In genomic region chr14:63852817-63853730, GRCh38 we compare ENCODE assay signal across 8 cellular contexts. TPM values are rescaled to one million over a fixed set of nuclear protein-coding genes. Genes with fewer than 3 reads are reported as not detected.
DNase-seq lines count a peak whose midpoint lies in the region; ATAC-seq and TF ChIP-seq lines count a peak whose summit lies in the region.

Gene SYNE2, plus strand, starts transcription at chr14:63853004. Its CDS starts 56,145 bp downstream, at chr14:63909149.

- H3K9ac ChIP-seq in OCI-LY1 (ENCODE audit: low read length), result peak within 1 kb of the TSS; percentile 75

- peak within 1 kb of the TSS; percentile 85 to 99 (median 96) for H3K4me3 Mint-ChIP-seq in CD4-positive, CD25-positive, alpha-beta regulatory T cell

- ATAC-seq in CD4-positive, CD25-positive, alpha-beta regulatory T cell (ENCODE audit: low read depth in 2 of 2), result peak; percentile 84 to 85
- ATAC-seq in HG03457 (IDR thresholded peaks at IDR 0.05; ENCODE audit: unreplicated experiment), result peak; percentile 55
- ATAC-seq in esophagus mucosa, result peak; percentile 80

- H3K27me3 ChIP-seq in CD4-positive, CD25-positive, alpha-beta regulatory T cell (ENCODE audit: control insufficient read depth, insufficient read depth, low read length), result no peaks in the 10 kb centered on the region
- H3K27me3 ChIP-seq in OCI-LY1 (ENCODE audit: insufficient read depth, low read length) (no peaks in the 10 kb centered on the region), muscle layer of duodenum (ENCODE audit: low read depth, low read length) (no peaks in the 10 kb centered on the region)

- TF ChIP-seq CTCF in OCI-LY1 (IDR thresholded peaks at IDR 0.05; ENCODE audit: low read length), result peak; percentile 4; the same call in 1 of the 2 replicates

- H3K27ac Mint-ChIP-seq in CD4-positive, CD25-positive, alpha-beta regulatory T cell, result peak within 1 kb of the TSS; percentile 90 to 95 (median 94)

- peaks cover 28 to 45% (median 39%) of the 10 kb centered on the region in 4 donors for H3K4me1 Mint-ChIP-seq in CD4-positive, CD25-positive, alpha-beta regulatory T cell

- H3K36me3 ChIP-seq in CD4-positive, CD25-positive, alpha-beta regulatory T cell (ENCODE audit: control insufficient read depth, insufficient read depth, low read length), result no peaks in the 10 kb centered on the region
- H3K36me3 ChIP-seq in OCI-LY1 (ENCODE audit: insufficient read depth, low read length) (no peaks in the 10 kb centered on the region), muscle layer of duodenum (ENCODE audit: control insufficient read depth in 1 of 2, insufficient read depth in 2 of 2, low read length in 2 of 2) (no peaks in the 10 kb centered on the region)

- no peaks in the 10 kb centered on the region for H3K9me3 ChIP-seq in CD4-positive, CD25-positive, alpha-beta regulatory T cell (ENCODE audit: control insufficient read depth in 2 of 2, low read length in 2 of 2)
- H3K9me3 ChIP-seq in OCI-LY1 (ENCODE audit: low read length) (no peaks in the 10 kb centered on the region), muscle layer of duodenum (ENCODE audit: control insufficient read depth in 1 of 2, low read length in 2 of 2) (no peaks in the 10 kb centered on the region)

- H2AFZ ChIP-seq in OCI-LY1 (ENCODE audit: low read length), result peak within 1 kb of the TSS; percentile 99

- H3K9me3 Mint-ChIP-seq in CD4-positive, CD25-positive, alpha-beta regulatory T cell, result peaks cover 0 to 4% (median 0%) of the 10 kb centered on the region in 7 donors

- peak within 1 kb of the TSS; percentile 97 for H3K4me3 ChIP-seq in CD4-positive, CD25-positive, alpha-beta regulatory T cell (ENCODE audit: low read depth, low read length)
- H3K4me3 ChIP-seq in OCI-LY1 (ENCODE audit: low read depth, low read length, poor library complexity, severe bottlenecking) (peak within 1 kb of the TSS; percentile 70), muscle layer of duodenum (ENCODE audit: low read depth in 1 of 2, low read length in 2 of 2) (peak within 1 kb of the TSS; percentile 63 to 67)

- H3K9me2 ChIP-seq in OCI-LY1 (ENCODE audit: low read depth, low read length), result no peaks in the 10 kb centered on the region

- H3K36me3 Mint-ChIP-seq in CD4-positive, CD25-positive, alpha-beta regulatory T cell, result peaks cover 4% of the 10 kb centered on the region

- peak within 1 kb of the TSS; percentile 81 for H3K27ac ChIP-seq in CD4-positive, CD25-positive, alpha-beta regulatory T cell (ENCODE audit: insufficient read depth, low read length, poor library complexity, severe bottlenecking)
- H3K27ac ChIP-seq in OCI-LY1 (ENCODE audit: low read depth, low read length, poor library complexity, severe bottlenecking) (peak within 1 kb of the TSS; percentile 72), muscle layer of duodenum (ENCODE audit: low read length) (peak within 1 kb of the TSS; percentile 79)

- no peaks in the 10 kb centered on the region for H4K20me1 ChIP-seq in OCI-LY1 (ENCODE audit: insufficient read depth, low read length)

- H3K4me1 ChIP-seq in CD4-positive, CD25-positive, alpha-beta regulatory T cell (ENCODE audit: control insufficient read depth, insufficient read depth, low read length, poor library complexity, severe bottlenecking), result peaks cover 46% of the 10 kb centered on the region
- H3K4me1 ChIP-seq in OCI-LY1 (ENCODE audit: insufficient read depth, low read length, severe bottlenecking) (peaks cover 44% of the 10 kb centered on the region), muscle layer of duodenum (ENCODE audit: control insufficient read depth in 1 of 2, insufficient read depth in 2 of 2, low read length in 2 of 2) (peaks cover 0 to 9% of the 10 kb centered on the region in 2 donors)

- H3K4me2 ChIP-seq in OCI-LY1 (ENCODE audit: low read length), result peak within 1 kb of the TSS; percentile 96

- no peaks in the 10 kb centered on the region for H3F3A ChIP-seq in OCI-LY1 (ENCODE audit: insufficient read depth, low read length)

- peak; percentile 74 to 85 (median 80) for DNase-seq in CD4-positive, CD25-positive, alpha-beta regulatory T cell
- DNase-seq in GM19240 (ENCODE audit: insufficient read length, low spot score), result peak; percentile 70
- DNase-seq in activated T-cell treated with anti-CD3 and anti-CD28 coated beads, Interleukin-2, amount 50 U/mL, for 1 hour, result peak; percentile 89
- DNase-seq in stimulated activated CD8-positive, alpha-beta memory T cell treated with anti-CD3 and anti-CD28 coated beads, Interleukin-7, amount 100 ng/mL, for 48 hours (ENCODE audit: extremely low read depth in 1 of 2, low read depth in 1 of 2), result peak; percentile 53 to 66

- H3K27me3 Mint-ChIP-seq in CD4-positive, CD25-positive, alpha-beta regulatory T cell, result no peaks in the 10 kb centered on the region

- H3K79me2 ChIP-seq in OCI-LY1 (ENCODE audit: insufficient read depth, low read length), result peaks cover 43% of the 10 kb centered on the region

RNA-seq across cellular contexts. Expression of gene SYNE2, which starts in this region (rescaled TPM):
- total RNA-seq in CD4-positive, CD25-positive, alpha-beta regulatory T cell, result 348 TPM
- 10 to 100 TPM; 25.6 to 44.9 (median 32.2) TPM for polyA plus RNA-seq in CD4-positive, CD25-positive, alpha-beta regulatory T cell
- total RNA-seq in esophagus mucosa, result 99.8 TPM

Comparison
In these comparisons a context has a peak if more than half of its experiments do, and no peak if none do; other contexts are left out.
1. Peak in every context shown above with its lines: DNase-seq, ATAC-seq, H3K4me3 ChIP-seq and H3K27ac ChIP-seq.